8 cellular contexts compared by ENCODE assay signal in genomic region chr1:93814059-93814794, GRCh38.
DNase-seq lines count a peak whose midpoint lies in the region; ATAC-seq and TF ChIP-seq lines count a peak whose summit lies in the region.

No MANE protein-coding gene starts in this region.

- peaks cover 0 to 16% (median 8%) of the 10 kb centered on the region in 4 donors for H3K4me1 Mint-ChIP-seq in CD4-positive, CD25-positive, alpha-beta regulatory T cell
- H3K4me1 Mint-ChIP-seq in nephron progenitor cell, result peaks cover 48% of the 10 kb centered on the region

- no peak for TF ChIP-seq POLR2A in uterus (IDR thresholded peaks at IDR 0.05)

- H3K4me3 ChIP-seq in CD4-positive, CD25-positive, alpha-beta regulatory T cell (ENCODE audit: low read depth, low read length), result no peak overlapping the region
- H3K4me3 ChIP-seq in uterus, result no peak overlapping the region

- TF ChIP-seq CTCF in nephron progenitor cell (IDR thresholded peaks at IDR 0.05) (peak; percentile 99), uterus (IDR thresholded peaks at IDR 0.05) (peak; percentile 78 to 96 (median 91))

- no peaks in the 10 kb centered on the region for H3K36me3 ChIP-seq in CD4-positive, CD25-positive, alpha-beta regulatory T cell (ENCODE audit: control insufficient read depth, insufficient read depth, low read length)
- H3K36me3 ChIP-seq in uterus, result no peaks in the 10 kb centered on the region

- intact Hi-C loops in uterus (cut with DNase I; ENCODE audit: low total_unique reads), result loop anchor here (10.0 kb wide), 1 partner anchor 179 kb away; no protein-coding TSS in a partner anchor

- peak in 2 of 3 donors; percentile 36 to 78 for DNase-seq in CD4-positive, CD25-positive, alpha-beta regulatory T cell
- DNase-seq in GM19238 (ENCODE audit: insufficient read length, low spot score), result peak; percentile 33
- peak in 53 of 76 experiments; percentile 1 to 74 (median 41) for DNase-seq in HUDEP-2 (lab: John Stamatoyannopoulos, UW; ENCODE audit: unreplicated experiment in 76 of 76)
- DNase-seq in NCI-H82 (lab: John Stamatoyannopoulos, UW), result peak; percentile 90
- peak; percentile 68 for DNase-seq in activated CD8-positive, alpha-beta memory T cell treated with anti-CD3 and anti-CD28 coated beads for 24 hours
- DNase-seq in fibroblast of peridontal ligament (ENCODE audit: extremely low read depth), result peak; percentile 91
- peak; percentile 54 for DNase-seq in nephron progenitor cell
- peak; percentile 38 to 40 for DNase-seq in uterus

- H3K27me3 Mint-ChIP-seq in CD4-positive, CD25-positive, alpha-beta regulatory T cell, result no peaks in the 10 kb centered on the region
- no peaks in the 10 kb centered on the region for H3K27me3 Mint-ChIP-seq in nephron progenitor cell (ENCODE audit: low read depth, poor library complexity)

- no peaks in the 10 kb centered on the region for H3K36me3 Mint-ChIP-seq in CD4-positive, CD25-positive, alpha-beta regulatory T cell
- H3K36me3 Mint-ChIP-seq in nephron progenitor cell (ENCODE audit: low read depth), result peaks cover 7% of the 10 kb centered on the region

- peak in 1 of 2 donors; percentile 38 for ATAC-seq in CD4-positive, CD25-positive, alpha-beta regulatory T cell (ENCODE audit: low read depth in 2 of 2)

- peaks cover 6% of the 10 kb centered on the region for H3K4me1 ChIP-seq in CD4-positive, CD25-positive, alpha-beta regulatory T cell (ENCODE audit: control insufficient read depth, insufficient read depth, low read length, poor library complexity, severe bottlenecking)
- no peaks in the 10 kb centered on the region for H3K4me1 ChIP-seq in uterus

- H3K27ac ChIP-seq in CD4-positive, CD25-positive, alpha-beta regulatory T cell (ENCODE audit: insufficient read depth, low read length, poor library complexity, severe bottlenecking), result no peak overlapping the region
- H3K27ac ChIP-seq in uterus, result no peak overlapping the region

- no peaks in the 10 kb centered on the region for H3K27me3 ChIP-seq in CD4-positive, CD25-positive, alpha-beta regulatory T cell (ENCODE audit: control insufficient read depth, insufficient read depth, low read length)
- H3K27me3 ChIP-seq in uterus, result no peaks in the 10 kb centered on the region

- peaks cover 0 to 2% (median 0%) of the 10 kb centered on the region in 7 donors for H3K9me3 Mint-ChIP-seq in CD4-positive, CD25-positive, alpha-beta regulatory T cell
- peaks cover 4% of the 10 kb centered on the region for H3K9me3 Mint-ChIP-seq in nephron progenitor cell

- H3K27ac Mint-ChIP-seq in CD4-positive, CD25-positive, alpha-beta regulatory T cell, result no peak overlapping the region
- no peak overlapping the region for H3K27ac Mint-ChIP-seq in nephron progenitor cell

- H3K4me3 Mint-ChIP-seq in CD4-positive, CD25-positive, alpha-beta regulatory T cell, result no peak overlapping the region
- no peak overlapping the region for H3K4me3 Mint-ChIP-seq in nephron progenitor cell

- no peaks in the 10 kb centered on the region for H3K9me3 ChIP-seq in CD4-positive, CD25-positive, alpha-beta regulatory T cell (ENCODE audit: control insufficient read depth in 2 of 2, low read length in 2 of 2)
- H3K9me3 ChIP-seq in uterus, result no peaks in the 10 kb centered on the region

Comparison
In these comparisons a context has a peak if more than half of its experiments do, and no peak if none do; other contexts are left out.
1. DNase-seq: peak in every context shown above with its lines; median percentile 91 in fibroblast of peridontal ligament; 90 in NCI-H82; 68 in activated CD8-positive, alpha-beta memory T cell treated with anti-CD3 and anti-CD28 coated beads for 24 hours; 57 in CD4-positive, CD25-positive, alpha-beta regulatory T cell; 54 in nephron progenitor cell; 41 in HUDEP-2; 39 in uterus; 33 in GM19238.